In the genomic region with DNA sequence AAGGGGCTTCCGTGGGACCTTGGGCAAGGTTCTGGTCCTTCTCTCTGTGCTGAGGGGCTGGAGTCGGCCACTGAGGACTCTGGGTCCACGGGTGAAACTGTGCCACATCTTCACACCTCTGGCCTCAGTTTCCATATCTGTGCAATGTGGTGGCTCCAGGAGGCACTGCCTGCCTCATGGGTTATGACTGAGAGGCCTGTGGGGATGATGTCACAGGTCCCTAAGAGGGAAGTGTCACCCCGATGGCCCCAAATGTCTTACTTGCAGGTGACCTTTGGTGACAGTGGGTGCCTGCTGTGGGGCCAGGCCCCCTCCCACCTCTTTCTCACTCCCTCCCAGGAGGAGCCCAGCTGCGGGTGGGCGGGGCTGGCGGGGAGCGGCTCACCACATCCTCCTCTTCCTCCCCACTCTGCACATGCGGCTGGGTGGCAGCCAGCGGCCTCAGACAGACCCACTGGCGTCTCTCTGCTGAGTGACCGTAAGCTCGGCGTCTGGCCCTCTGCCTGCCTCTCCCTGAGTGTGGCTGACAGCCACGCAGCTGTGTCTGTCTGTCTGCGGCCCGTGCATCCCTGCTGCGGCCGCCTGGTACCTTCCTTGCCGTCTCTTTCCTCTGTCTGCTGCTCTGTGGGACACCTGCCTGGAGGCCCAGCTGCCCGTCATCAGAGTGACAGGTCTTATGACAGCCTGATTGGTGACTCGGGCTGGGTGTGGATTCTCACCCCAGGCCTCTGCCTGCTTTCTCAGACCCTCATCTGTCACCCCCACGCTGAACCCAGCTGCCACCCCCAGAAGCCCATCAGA, we compare ENCODE assay signal across 8 cellular contexts. TPM values are rescaled to one million over a fixed set of nuclear protein-coding genes. Genes with fewer than 3 reads are reported as not detected.
DNase-seq lines count a peak whose midpoint lies in the region; ATAC-seq and TF ChIP-seq lines count a peak whose summit lies in the region.

A gene (plus strand): TSS at position 407 of the 801 bp plus-strand sequence. CDS start 27,898 bp downstream, outside the sequence.

- intact Hi-C loops in lower lobe of right lung (cut with DNase I), result no loop called here

- no peak within 1 kb of the TSS for H2BK120ac ChIP-seq in mesendoderm (ENCODE audit: low read depth, low read length)

- no peak within 1 kb of the TSS for H3K23ac ChIP-seq in mesendoderm (ENCODE audit: low read length)

- no peaks in the 10 kb centered on the region for H3K36me3 ChIP-seq in CD8-positive, alpha-beta memory T cell (ENCODE audit: insufficient read depth, low read length)
- H3K36me3 ChIP-seq in lower lobe of right lung (no peaks in the 10 kb centered on the region), mesendoderm (ENCODE audit: control insufficient read depth, insufficient read depth, low read length) (no peaks in the 10 kb centered on the region)

- ATAC-seq in GM19467 (IDR thresholded peaks at IDR 0.05; ENCODE audit: unreplicated experiment) (peak; percentile 49), HG03558 (IDR thresholded peaks at IDR 0.05; ENCODE audit: extremely low read depth, unreplicated experiment) (peak; percentile 33), lower lobe of right lung (peak; percentile 80 to 90)

- H3K79me1 ChIP-seq in mesendoderm (ENCODE audit: low read length), result no peaks in the 10 kb centered on the region

- H3K9me3 ChIP-seq in CD8-positive, alpha-beta memory T cell (ENCODE audit: low read length), result no peaks in the 10 kb centered on the region
- no peaks in the 10 kb centered on the region for H3K9me3 ChIP-seq in lower lobe of right lung

- H3K79me2 ChIP-seq in mesendoderm (ENCODE audit: control insufficient read depth, insufficient read depth, low read length), result no peaks in the 10 kb centered on the region

- H3K9ac ChIP-seq in mesendoderm (ENCODE audit: low read length), result no peak within 1 kb of the TSS

- WGBS in mesendoderm (ENCODE audit: extremely low coverage, insufficient coverage, low lambda C conversion rate), result no CpG with 5 or more reads among the region's 23 CpGs

- peaks cover 49% of the 10 kb centered on the region for H3K4me1 ChIP-seq in CD8-positive, alpha-beta memory T cell (ENCODE audit: insufficient read depth, low read length)
- H3K4me1 ChIP-seq in lower lobe of right lung (peaks cover 45% of the 10 kb centered on the region), mesendoderm (ENCODE audit: control insufficient read depth, low read depth, low read length) (no peaks in the 10 kb centered on the region)

- H3K9me3 Mint-ChIP-seq in CD8-positive, alpha-beta memory T cell, result no peaks in the 10 kb centered on the region
- no peaks in the 10 kb centered on the region for H3K9me3 Mint-ChIP-seq in T-helper 1 cell treated with Interleukin-12 subunit alpha and Interleukin-12 subunit beta and Interleukin-4 antibody, amounts not matched to agents 30 μg/mL and 1 μg/mL, for 36 hours

- H4K5ac ChIP-seq in mesendoderm (ENCODE audit: low read length), result no peak within 1 kb of the TSS

- H3K4me3 ChIP-seq in CD8-positive, alpha-beta memory T cell (ENCODE audit: low read length), result peak within 1 kb of the TSS; percentile 98
- H3K4me3 ChIP-seq in lower lobe of right lung (peak within 1 kb of the TSS; percentile 48), mesendoderm (ENCODE audit: low read length) (no peak within 1 kb of the TSS)

- POLR2A ChIA-PET in CD8-positive, alpha-beta memory T cell (lab: Charles Lee), result interaction anchor here (0.7 to 1.6 kb wide), 8 partner anchors 24 to 198 kb away, joined by 3 to 10 read pairs (median 4); a partner anchor contains a TSS

- no peak within 1 kb of the TSS for H3K4me2 ChIP-seq in mesendoderm (ENCODE audit: low read length)

- H3K36me3 Mint-ChIP-seq in CD8-positive, alpha-beta memory T cell, result peaks cover 0 to 31% (median 3%) of the 10 kb centered on the region in 3 donors
- H3K36me3 Mint-ChIP-seq in T-helper 1 cell treated with Interleukin-12 subunit alpha and Interleukin-12 subunit beta and Interleukin-4 antibody, amounts not matched to agents 30 μg/mL and 1 μg/mL, for 36 hours (ENCODE audit: low read depth), result peaks cover 31% of the 10 kb centered on the region

- CTCF ChIA-PET in CD8-positive, alpha-beta memory T cell (lab: Charles Lee), result interaction anchor here (0.8 to 2.9 kb wide), 9 partner anchors 15 to 223 kb away, joined by 3 to 9 read pairs (median 4); no protein-coding TSS in a partner anchor

- DNase-seq in CD8-positive, alpha-beta memory T cell, result peak; percentile 82 to 97 (median 91)
- DNase-seq in activated naive CD8-positive, alpha-beta T cell treated with anti-CD3 and anti-CD28 coated beads, Interleukin-2, amount 50 U/mL, for 16 hours (ENCODE audit: low read depth, low spot score), result peak; percentile 45
- DNase-seq in lower lobe of right lung, result peak; percentile 82
- DNase-seq in stimulated activated CD8-positive, alpha-beta memory T cell treated with anti-CD3 and anti-CD28 coated beads, Interleukin-7, amount 100 ng/mL, for 24 hours (ENCODE audit: low read depth), result peak; percentile 70
- DNase-seq in mesendoderm, result no peak

- no peak within 1 kb of the TSS for H3K18ac ChIP-seq in mesendoderm (ENCODE audit: low read length)

- TF ChIP-seq CTCF in lower lobe of right lung (IDR thresholded peaks at IDR 0.05), result no peak

- no peak within 1 kb of the TSS for H2AK5ac ChIP-seq in mesendoderm (ENCODE audit: low read length)

- H3K56ac ChIP-seq in mesendoderm (ENCODE audit: low read length), result no peak within 1 kb of the TSS

- H3K27ac ChIP-seq in CD8-positive, alpha-beta memory T cell (ENCODE audit: low read depth, low read length), result peak within 1 kb of the TSS; percentile 92
- H3K27ac ChIP-seq in lower lobe of right lung (peak within 1 kb of the TSS; percentile 71), mesendoderm (ENCODE audit: low read depth, low read length) (no peak within 1 kb of the TSS)

- H2BK5ac ChIP-seq in mesendoderm (ENCODE audit: low read length), result no peak within 1 kb of the TSS

- H3K27me3 ChIP-seq in CD8-positive, alpha-beta memory T cell (ENCODE audit: insufficient read depth, low read length, poor library complexity, severe bottlenecking), result no peaks in the 10 kb centered on the region
- H3K27me3 ChIP-seq in lower lobe of right lung (ENCODE audit: low read depth) (no peaks in the 10 kb centered on the region), mesendoderm (ENCODE audit: insufficient read depth, low read length, poor library complexity) (no peaks in the 10 kb centered on the region)

- H3K4ac ChIP-seq in mesendoderm (ENCODE audit: low read depth, low read length), result no peak within 1 kb of the TSS

- no peak within 1 kb of the TSS for H4K8ac ChIP-seq in mesendoderm (ENCODE audit: low read depth, low read length)

- peaks cover 65 to 77% (median 67%) of the 10 kb centered on the region in 3 donors for H3K4me1 Mint-ChIP-seq in CD8-positive, alpha-beta memory T cell
- peaks cover 47% of the 10 kb centered on the region for H3K4me1 Mint-ChIP-seq in T-helper 1 cell treated with Interleukin-12 subunit alpha and Interleukin-12 subunit beta and Interleukin-4 antibody, amounts not matched to agents 30 μg/mL and 1 μg/mL, for 36 hours (ENCODE audit: low read depth)

- H2BK15ac ChIP-seq in mesendoderm (replicated peaks; ENCODE audit: low read depth), result no peak within 1 kb of the TSS

- H3K27me3 Mint-ChIP-seq in CD8-positive, alpha-beta memory T cell, result peaks cover 0 to 13% of the 10 kb centered on the region in 2 donors
- no peaks in the 10 kb centered on the region for H3K27me3 Mint-ChIP-seq in T-helper 1 cell treated with Interleukin-12 subunit alpha and Interleukin-12 subunit beta and Interleukin-4 antibody, amounts not matched to agents 30 μg/mL and 1 μg/mL, for 36 hours (ENCODE audit: low read depth)

- H3K4me3 Mint-ChIP-seq in CD8-positive, alpha-beta memory T cell, result peak within 1 kb of the TSS; percentile 94 to 100 (median 99)
- H3K4me3 Mint-ChIP-seq in T-helper 1 cell treated with Interleukin-12 subunit alpha and Interleukin-12 subunit beta and Interleukin-4 antibody, amounts not matched to agents 30 μg/mL and 1 μg/mL, for 36 hours, result peak within 1 kb of the TSS; percentile 98

- peak within 1 kb of the TSS; percentile 92 to 100 (median 100) for H3K27ac Mint-ChIP-seq in CD8-positive, alpha-beta memory T cell
- peak within 1 kb of the TSS; percentile 97 for H3K27ac Mint-ChIP-seq in T-helper 1 cell treated with Interleukin-12 subunit alpha and Interleukin-12 subunit beta and Interleukin-4 antibody, amounts not matched to agents 30 μg/mL and 1 μg/mL, for 36 hours

RNA-seq across cellular contexts. Expression of the gene that starts here (rescaled TPM):
- 10 to 100 TPM; 80.5 to 84.5 TPM for total RNA-seq in CD8-positive, alpha-beta memory T cell
- 53.7 TPM for polyA plus RNA-seq in CD8-positive, alpha-beta memory T cell
- 6.0 TPM for total RNA-seq in lower lobe of right lung
- 0.52 TPM for polyA plus RNA-seq in mesendoderm (2013, experiment 1 of 2)
- polyA plus RNA-seq in mesendoderm (2013, experiment 2 of 2), result 0.63 TPM

Comparison
In these comparisons a context has a peak if more than half of its experiments do, and no peak if none do; other contexts are left out.
1. RNA of the gene that starts here (total RNA-seq): 80.5 to 84.5 TPM in CD8-positive, alpha-beta memory T cell; 6.0 TPM in lower lobe of right lung (single experiment); every median in the first group is over 10 times any median in the second.
2. ATAC-seq: peak in every context shown above with its lines; median percentile 85 in lower lobe of right lung; 49 in GM19467; 33 in HG03558.